ENCODE assay signal across 18 cellular contexts in the genomic region with DNA sequence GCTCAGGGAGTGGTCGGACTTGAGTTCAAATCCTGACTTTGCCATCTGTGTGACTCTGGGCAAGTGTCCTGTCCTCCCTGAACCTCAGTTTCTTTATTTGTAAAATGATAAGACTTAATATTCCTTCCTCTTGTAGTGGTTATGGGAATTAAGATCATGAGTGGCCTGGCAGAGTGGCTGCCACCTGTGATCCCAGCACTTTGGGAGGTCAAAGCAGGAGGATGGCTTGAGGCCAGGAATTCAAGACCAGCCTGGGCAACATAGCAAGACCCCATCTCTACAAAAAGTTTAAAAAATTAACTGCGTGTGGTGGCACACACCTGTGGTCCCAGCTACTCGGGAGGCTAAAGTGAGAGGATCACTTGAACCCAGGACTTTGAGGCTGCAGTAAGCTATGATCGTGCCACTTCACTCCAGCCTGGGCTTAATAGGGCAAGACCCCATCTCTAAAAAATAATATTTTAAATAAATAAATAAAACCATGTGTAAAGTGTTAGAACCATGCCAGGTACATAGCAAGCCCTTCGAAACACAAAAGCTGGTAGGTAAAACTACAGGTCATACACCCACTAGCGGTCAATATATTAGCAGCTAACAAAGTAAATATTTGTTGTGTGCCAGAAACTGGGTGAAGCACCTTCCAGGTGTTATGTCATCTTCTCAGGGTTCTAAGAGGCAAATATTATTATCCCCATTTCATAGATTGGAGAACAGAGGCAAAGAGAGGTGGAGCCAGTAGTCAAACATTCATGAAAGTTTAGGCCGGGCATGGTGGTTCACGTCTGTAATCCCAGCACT. TPM values are rescaled to one million over a fixed set of nuclear protein-coding genes. Genes with fewer than 3 reads are reported as not detected.
DNase-seq lines count a peak whose midpoint lies in the region; ATAC-seq, FAIRE-seq and TF ChIP-seq lines count a peak whose summit lies in the region.
"Had no signal": no experiment of that assay in that cellular context is flagged by ENCODE, and none has a peak within 500 bp of the region (broad histone marks: within the 10 kb centered on the region; RNA-seq: fewer than 3 reads in every experiment).

No MANE protein-coding gene starts in this region.

- no peak overlapping the region for H3K27ac ChIP-seq in HEK293 (ENCODE audit: extremely low read depth, low read depth, low read length)
- peak overlapping the region; percentile 32; the same call in 1 of the 2 replicates for H3K27ac ChIP-seq in RWPE1
- H3K27ac ChIP-seq in HepG2 (ENCODE audit: extremely low read length, insufficient read depth, low read length), result no peak overlapping the region
- no peak overlapping the region for H3K27ac ChIP-seq in small intestine (ENCODE audit: low read depth in 1 of 2, low read length in 1 of 2)
- H3K27ac ChIP-seq: BLaER1 had no signal

- no peaks in the 10 kb centered on the region for H3K27me3 Mint-ChIP-seq in stimulated activated naive B cell treated with anti-CD40 and anti-IgM and Interleukin-4, amounts not matched to agents 10 μg/mL and 1 μg/mL and 100 μg/mL, for 72 hours
- H3K27me3 Mint-ChIP-seq: CD8-positive, alpha-beta memory T cell had no signal

- H3K27me3 ChIP-seq in HepG2 (ENCODE audit: control insufficient read depth in 1 of 2, insufficient read depth in 2 of 2, low read length in 2 of 2) (peaks cover 2 to 33% of the 10 kb centered on the region in 2 experiments; a peak in 3 of 5 replicates), small intestine (ENCODE audit: control insufficient read depth in 2 of 2, insufficient read depth in 2 of 2, low read length in 2 of 2) (no peaks in the 10 kb centered on the region)
- H3K27me3 ChIP-seq: BLaER1 had no signal

- no peak for TF ChIP-seq POLR2A in HepG2 (IDR thresholded peaks at IDR 0.05; ENCODE audit: insufficient read depth in 1 of 2, low read depth in 2 of 2, low read length in 2 of 2)

- TF ChIP-seq EP300 in HepG2 (IDR thresholded peaks at IDR 0.05; ENCODE audit: low read depth in 2 of 2, low read length in 2 of 2), result no peak
- no peak for TF ChIP-seq EP300 in HepG2 (CRISPR knock-in tag; IDR thresholded peaks at IDR 0.05; ENCODE audit: borderline replicate concordance)

- WGBS in HepG2 (ENCODE audit: low lambda C conversion rate), result 69% methylated on average over 8 of the region's 8 CpGs
- WGBS in small intestine, 3 donors, result 85 to 94% (median 87%) methylated on average over 8 of the region's 8 CpGs

- H3K9me3 Mint-ChIP-seq in stimulated activated naive B cell treated with anti-CD40 and anti-IgM and Interleukin-4, amounts not matched to agents 10 μg/mL and 1 μg/mL and 100 μg/mL, for 72 hours, result peaks cover 0 to 7% of the 10 kb centered on the region in 2 donors
- H3K9me3 Mint-ChIP-seq: CD8-positive, alpha-beta memory T cell; H9; HFFc6 had no signal

- no peak overlapping the region for H3K9ac ChIP-seq in HepG2 (ENCODE audit: insufficient read depth, low read depth, low read length)
- H3K9ac ChIP-seq: BLaER1 had no signal

- in situ Hi-C loops in HepG2 (cut with HindIII; ENCODE audit: extremely low pct_ligation_motif_present, low pct_unique_long_range_greater_than_20kb), result no loop called here

- DNase-seq in RWPE1 (ENCODE audit: low spot score), result no peak
- DNase-seq in HepG2 (ENCODE audit: low spot score), result no peak
- no peak for DNase-seq in OCI-M1 (lab: John Stamatoyannopoulos, UW)
- no peak for DNase-seq in stimulated activated naive B cell treated with anti-CD40 and anti-IgM and Interleukin-4, amounts not matched to agents 10 μg/mL and 1 μg/mL and 100 μg/mL, for 72 hours
- no peak for DNase-seq in small intestine
- DNase-seq: Caco-2; CD8-positive, alpha-beta memory T cell; DND-41; GDM1; GOT3; H9; HFFc6; IMR-90; KG1 had no signal

- H3K4me3 ChIP-seq in HEK293 (ENCODE audit: low read depth, low read length), result no peak overlapping the region
- H3K4me3 ChIP-seq in HepG2 (replicated peaks in 1 of 3; ENCODE audit: insufficient read depth in 1 of 3, low read depth in 2 of 3, low read length in 3 of 3), result no peak overlapping the region
- H3K4me3 ChIP-seq in small intestine (ENCODE audit: low read depth in 1 of 2, low read length in 2 of 2), result no peak overlapping the region
- H3K4me3 ChIP-seq: BLaER1 had no signal

- no peak overlapping the region for H3K27ac Mint-ChIP-seq in stimulated activated naive B cell treated with anti-CD40 and anti-IgM and Interleukin-4, amounts not matched to agents 10 μg/mL and 1 μg/mL and 100 μg/mL, for 72 hours
- H3K27ac Mint-ChIP-seq: CD8-positive, alpha-beta memory T cell; HFFc6 had no signal

- no peak for TF ChIP-seq CTCF in HEK293 (tag by site-specific recombination; IDR thresholded peaks at IDR 0.05)
- no peak for TF ChIP-seq CTCF in RWPE1 (conservative IDR thresholded peaks at IDR 0.05; ENCODE audit: low read depth)
- no peak for TF ChIP-seq CTCF in HepG2 (CRISPR knock-in tag; IDR thresholded peaks at IDR 0.05)

- no peaks in the 10 kb centered on the region for H3K9me3 ChIP-seq in HEK293 (ENCODE audit: control insufficient read depth, insufficient read depth, low read depth, low read length)
- H3K9me3 ChIP-seq in HepG2 (ENCODE audit: low read length), result no peaks in the 10 kb centered on the region
- no peaks in the 10 kb centered on the region for H3K9me3 ChIP-seq in small intestine (ENCODE audit: control insufficient read depth, low read depth)
- H3K9me3 ChIP-seq: BLaER1, Caco-2 had no signal

- POLR2A ChIA-PET in HEK293 (lab: Yijun Ruan, JAX) (no interaction called here), RWPE1 (lab: Yijun Ruan, JAX; ENCODE audit: low non-redundant PET) (no interaction called here), HepG2 (lab: Yijun Ruan, JAX) (interaction anchor here (0.6 kb wide), 1 partner anchor 83 kb away, joined by 3 read pairs; no protein-coding TSS in a partner anchor)

- ATAC-seq in HepG2 (no peak), GM21526 (IDR thresholded peaks at IDR 0.05; ENCODE audit: low FRiP score, unreplicated experiment) (no peak)
- ATAC-seq in stimulated activated naive B cell treated with anti-CD40 and anti-IgM and Interleukin-4, amounts not matched to agents 10 μg/mL and 1 μg/mL and 100 μg/mL, for 72 hours (replicated peaks), result no peak

- H3K36me3 Mint-ChIP-seq in stimulated activated naive B cell treated with anti-CD40 and anti-IgM and Interleukin-4, amounts not matched to agents 10 μg/mL and 1 μg/mL and 100 μg/mL, for 72 hours, result peaks cover 0 to 3% of the 10 kb centered on the region in 2 donors
- H3K36me3 Mint-ChIP-seq: CD8-positive, alpha-beta memory T cell had no signal

- H3K79me2 ChIP-seq in HepG2 (ENCODE audit: insufficient read depth, low read length), result no peaks in the 10 kb centered on the region

- no peak for TF ChIP-seq RAD21 in HepG2 (CRISPR knock-in tag; IDR thresholded peaks at IDR 0.05)

- CTCF ChIA-PET in HEK293 (lab: Yijun Ruan, JAX), result no interaction called here
- CTCF ChIA-PET in RWPE1 (lab: Yijun Ruan, JAX), result no interaction called here
- CTCF ChIA-PET in HepG2 (lab: Yijun Ruan, JAX; ENCODE audit: low intra/inter-chr PET ratio, low total read pairs), result no interaction called here

- no peaks in the 10 kb centered on the region; the same call in 1 of the 2 replicates for H4K20me1 ChIP-seq in HepG2 (ENCODE audit: insufficient read depth, low read length)
- H4K20me1 ChIP-seq: BLaER1 had no signal

- BruUV-seq in HepG2 (replicated peaks; lab: Mats Ljungman, UMichigan), result no TSS peak

- intact Hi-C loops in HepG2 (cut with micrococcal nuclease; ENCODE audit: unreplicated experiment), result no loop called here

- H3K4me1 Mint-ChIP-seq in stimulated activated naive B cell treated with anti-CD40 and anti-IgM and Interleukin-4, amounts not matched to agents 10 μg/mL and 1 μg/mL and 100 μg/mL, for 72 hours, result peaks cover 35 to 47% of the 10 kb centered on the region in 2 donors

- H3K4me2 ChIP-seq in HepG2 (ENCODE audit: low read depth, low read length), result no peak overlapping the region
- H3K4me2 ChIP-seq: BLaER1 had no signal

- H3K4me3 Mint-ChIP-seq in stimulated activated naive B cell treated with anti-CD40 and anti-IgM and Interleukin-4, amounts not matched to agents 10 μg/mL and 1 μg/mL and 100 μg/mL, for 72 hours, result no peak overlapping the region
- H3K4me3 Mint-ChIP-seq: CD8-positive, alpha-beta memory T cell; H9; HFFc6 had no signal

- no peak for FAIRE-seq in HepG2 (lab: Jason Lieb, UNC)
- FAIRE-seq in small intestine (lab: Jason Lieb, UNC), result no peak
- FAIRE-seq: GM12892 had no signal

- H3K4me1 ChIP-seq in HEK293 (ENCODE audit: control insufficient read depth, insufficient read depth, low read length) (no peaks in the 10 kb centered on the region; the same call in 1 of the 2 replicates), HepG2 (ENCODE audit: insufficient read depth, low read length) (no peaks in the 10 kb centered on the region), small intestine (ENCODE audit: control insufficient read depth in 2 of 2, insufficient read depth in 1 of 2, low read depth in 1 of 2, low read length in 1 of 2) (peaks cover 0 to 3% of the 10 kb centered on the region in 2 donors)

- no peak overlapping the region for H2AFZ ChIP-seq in HepG2 (ENCODE audit: low read length)

- no peaks in the 10 kb centered on the region for H3K36me3 ChIP-seq in HEK293 (ENCODE audit: control insufficient read depth in 2 of 2, insufficient read depth in 1 of 2, low read length in 2 of 2)
- H3K36me3 ChIP-seq in HepG2 (replicated peaks in 1 of 2; ENCODE audit: control insufficient read depth in 1 of 2, insufficient read depth in 2 of 2, low read length in 2 of 2), result no peaks in the 10 kb centered on the region
- no peaks in the 10 kb centered on the region for H3K36me3 ChIP-seq in small intestine (ENCODE audit: control insufficient read depth in 2 of 2, insufficient read depth in 2 of 2, low read length in 2 of 2)
- H3K36me3 ChIP-seq: BLaER1 had no signal

RNA-seq across cellular contexts. Expression of gene MAP1LC3B2, which starts 17.4 kb away (rescaled TPM):
- 0.60 and 0.70 TPM in 2 replicates for total RNA-seq in HepG2 (2016; rRNA removed; fragmentation: Illumina TruSeq; extraction: Trizol)
- total RNA-seq in HepG2 (2016; cell fraction: cytosol; rRNA removed; fragmentation: Illumina TruSeq; extraction: Trizol; ENCODE audit: low read depth), result 0.62 TPM in 1 of 2 replicates, not detected in the other
- total RNA-seq in HepG2 (2016; cell fraction: insoluble cytoplasmic fraction; rRNA removed; fragmentation: Illumina TruSeq; extraction: Trizol), result 0.84 and 0.98 TPM in 2 replicates
- not detected in 2 replicates for total RNA-seq in HepG2 (2016; cell fraction: membrane; rRNA removed; fragmentation: Illumina TruSeq; extraction: Trizol)
- total RNA-seq in HepG2 (2016; cell fraction: nucleus; rRNA removed; fragmentation: Illumina TruSeq; extraction: Trizol), result 0.81 TPM in 1 of 2 replicates, not detected in the other
- polyA plus RNA-seq in HepG2 (2011; rRNA removed), result 2.1 and 2.2 TPM in 2 replicates
- polyA plus RNA-seq in HepG2 (2011; cell fraction: cytosol; rRNA removed), result 0.27 and 1.1 TPM in 2 replicates
- 0.38 TPM in 1 of 2 replicates, not detected in the other for polyA plus RNA-seq in HepG2 (2011; cell fraction: nucleus; rRNA removed)
- polyA plus RNA-seq in HepG2 (2012), result 6.8 and 8.0 TPM in 2 replicates
- 0.40 and 1.3 TPM in 2 replicates for polyA plus RNA-seq in HepG2 (2016; cell fraction: cytosol; fragmentation: Illumina TruSeq; extraction: Trizol; ENCODE audit: low read depth)
- 2.8 and 3.3 TPM in 2 replicates for polyA plus RNA-seq in HepG2 (2016; cell fraction: insoluble cytoplasmic fraction; fragmentation: Illumina TruSeq; extraction: Trizol; ENCODE audit: low read depth)
- 0.83 and 1.4 TPM in 2 replicates for polyA plus RNA-seq in HepG2 (2016; cell fraction: membrane; fragmentation: Illumina TruSeq; extraction: Trizol; ENCODE audit: low read depth)
- polyA plus RNA-seq in HepG2 (2016; cell fraction: nucleus; fragmentation: Illumina TruSeq; extraction: Trizol; ENCODE audit: insufficient read depth, low read depth), result 1.6 and 1.9 TPM in 2 replicates
- 0.46 and 0.84 TPM in 2 replicates for polyA minus RNA-seq in HepG2 (2011; rRNA and poly(A)+ RNA removed; ENCODE audit: low replicate concordance)
- not detected in 2 replicates for polyA minus RNA-seq in HepG2 (2011; cell fraction: cytosol; rRNA and poly(A)+ RNA removed)
- not detected in 2 replicates for polyA minus RNA-seq in HepG2 (2011; cell fraction: nucleus; rRNA and poly(A)+ RNA removed)
- 1 to 10 TPM; 1.1 to 2.7 (median 1.6) TPM for polyA plus RNA-seq in small intestine
- total RNA-seq: Caco-2, IMR-90 had no signal

Comparison
In these comparisons a context has a peak if more than half of its experiments do, and no peak if none do; other contexts are left out.
1. Of the 63 proteins assayed by ChIP-seq in both HepG2 and HEK293: peak only in HepG2: ZNF629; only in HEK293: ZNF121; in both: none; in neither: 61.